ENCODE assay signal across 8 cellular contexts in the genomic region with DNA sequence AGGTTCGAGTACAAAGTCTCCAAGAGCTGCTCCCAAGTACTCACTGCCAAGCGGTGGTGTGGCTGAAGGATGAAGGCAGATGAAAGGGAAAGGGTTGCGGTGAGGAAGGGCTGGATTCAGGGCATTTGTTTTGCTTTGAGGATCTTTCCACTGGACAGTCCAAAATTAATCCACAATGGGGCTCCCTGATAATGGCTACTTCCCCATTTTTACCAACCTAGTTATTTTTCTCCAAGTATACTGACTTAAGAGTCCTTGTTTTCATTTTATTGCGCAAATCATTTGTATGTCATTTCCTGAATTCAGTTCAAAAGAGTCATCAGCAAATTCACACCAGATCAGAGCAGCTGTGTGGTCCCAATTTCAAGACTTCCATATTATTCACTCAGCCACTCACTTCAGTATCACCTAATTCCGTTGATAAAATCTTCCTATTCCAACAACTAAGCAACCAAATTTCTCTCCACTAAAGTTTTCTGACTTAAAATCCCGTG. TPM values are rescaled to one million over a fixed set of nuclear protein-coding genes. Genes with fewer than 3 reads are reported as not detected.
DNase-seq lines count a peak whose midpoint lies in the region; ATAC-seq, FAIRE-seq and TF ChIP-seq lines count a peak whose summit lies in the region.

No MANE protein-coding gene starts in this region.

- H3K9me3 Mint-ChIP-seq in IgD-negative memory B cell = no peaks in the 10 kb centered on the region
- no peaks in the 10 kb centered on the region for H3K9me3 Mint-ChIP-seq in stimulated activated effector memory CD8-positive, alpha-beta T cell treated with anti-CD3 and anti-CD28 coated beads, Interleukin-12 subunit alpha, Interleukin-12 subunit beta, amount 100 ng/mL, for 72 hours

- peaks cover 23 to 29% (median 26%) of the 10 kb centered on the region in 3 donors for H3K4me1 Mint-ChIP-seq in IgD-negative memory B cell
- H3K4me1 Mint-ChIP-seq in stimulated activated effector memory CD8-positive, alpha-beta T cell treated with anti-CD3 and anti-CD28 coated beads, Interleukin-12 subunit alpha, Interleukin-12 subunit beta, amount 100 ng/mL, for 72 hours = no peaks in the 10 kb centered on the region

- TF ChIP-seq RAD21 in GM12878 (IDR thresholded peaks at IDR 0.05; ENCODE audit: insufficient read depth, low read depth, low read length) = no peak

- no peak for TF ChIP-seq POLR2A in GM12878 (IDR thresholded peaks at IDR 0.05; ENCODE audit: low read depth, low read length)

- in situ Hi-C loops in GM12878 (cut with MboI) = no loop called here

- no peak for ATAC-seq in GM12878
- ATAC-seq in thoracic aorta (ENCODE audit: insufficient number of reproducible peaks, low FRiP score, low read depth) = no peak
- ATAC-seq in stimulated activated effector memory CD8-positive, alpha-beta T cell treated with anti-CD3 and anti-CD28 coated beads, Interleukin-12 subunit alpha, Interleukin-12 subunit beta, amount 100 ng/mL, for 72 hours = no peak

- BruUV-seq in GM12878 (replicated peaks; lab: Mats Ljungman, UMichigan) = no TSS peak

- peaks cover 20% of the 10 kb centered on the region for H3K79me2 ChIP-seq in GM12878 (ENCODE audit: control insufficient read depth, insufficient read depth, low read length)

- no peak for FAIRE-seq in GM12878 (lab: Jason Lieb, UNC)
- no peak for FAIRE-seq in kidney (lab: Jason Lieb, UNC)

- H3K4me1 ChIP-seq in GM12878 (ENCODE audit: control insufficient read depth, insufficient read depth, low read length) (peaks cover 5% of the 10 kb centered on the region), kidney (ENCODE audit: control insufficient read depth in 1 of 2, insufficient read depth in 1 of 2, low read depth in 1 of 2, low read length in 2 of 2) (peaks cover 2 to 4% of the 10 kb centered on the region in 2 donors), thoracic aorta (ENCODE audit: control insufficient read depth in 1 of 2, low read depth in 2 of 2) (peaks cover 33 to 46% of the 10 kb centered on the region in 2 donors)

- no peak for TF ChIP-seq EP300 in GM12878 (IDR thresholded peaks at IDR 0.05; ENCODE audit: borderline replicate concordance in 1 of 2, control insufficient read depth in 1 of 2, low read depth in 2 of 2, low read length in 2 of 2)

- H3K27ac Mint-ChIP-seq in IgD-negative memory B cell = peak overlapping the region; percentile 50 to 80 (median 59)
- no peak overlapping the region for H3K27ac Mint-ChIP-seq in stimulated activated effector memory CD8-positive, alpha-beta T cell treated with anti-CD3 and anti-CD28 coated beads, Interleukin-12 subunit alpha, Interleukin-12 subunit beta, amount 100 ng/mL, for 72 hours

- H3K4me2 ChIP-seq in GM12878 (ENCODE audit: control insufficient read depth, insufficient read depth) = peak overlapping the region; percentile 70

- CTCF ChIA-PET in AG04450 (lab: Charles Lee) (no interaction called here), GM12878 (lab: Yijun Ruan, JAX) (no interaction called here)

- no peak overlapping the region for H3K27ac ChIP-seq in AG04450 (ENCODE audit: low read depth, low read length)
- no peak overlapping the region for H3K27ac ChIP-seq in GM12878 (ENCODE audit: control insufficient read depth, insufficient read depth)
- H3K27ac ChIP-seq in kidney (ENCODE audit: low read depth in 2 of 2, low read length in 2 of 2) = peak overlapping the region; percentile 1 to 33
- peak overlapping the region; percentile 86 to 87 for H3K27ac ChIP-seq in thoracic aorta

- SMC1A ChIA-PET in GM12878 (lab: Charles Lee; ENCODE audit: uncharacterized antibody, unreplicated experiment) = interaction anchor here (2.3 kb wide), 1 partner anchor 25 kb away, joined by 8 read pairs; no protein-coding TSS in a partner anchor

- intact Hi-C loops in GM12878 (cut with micrococcal nuclease; ENCODE audit: unreplicated experiment) (loop anchor here (10.0 kb wide), 1 partner anchor 740 kb away; the partner anchor contains the start of gene CWC22), kidney (cut with DNase I) (no loop called here)

- peak overlapping the region; percentile 92 for H2AFZ ChIP-seq in GM12878 (ENCODE audit: control insufficient read depth, low read depth, low read length)

- H3K9ac ChIP-seq in GM12878 (ENCODE audit: control insufficient read depth, insufficient read depth, low read length) (peak overlapping the region; percentile 82; the same call in 1 of the 2 replicates), kidney (ENCODE audit: low read length in 2 of 2) (peak overlapping the region; percentile 10 to 15)

- no peaks in the 10 kb centered on the region for H3K27me3 Mint-ChIP-seq in IgD-negative memory B cell

- no peaks in the 10 kb centered on the region for H3K27me3 ChIP-seq in AG04450 (ENCODE audit: control insufficient read depth, insufficient read depth, low read length)
- H3K27me3 ChIP-seq in GM12878 (replicated peaks in 1 of 2; ENCODE audit: control insufficient read depth in 2 of 2, insufficient read depth in 2 of 2, low read length in 1 of 2) = no peaks in the 10 kb centered on the region
- H3K27me3 ChIP-seq in thoracic aorta (replicated peaks; ENCODE audit: insufficient read depth) = no peaks in the 10 kb centered on the region

- TF ChIP-seq CTCF in AG04450 (IDR thresholded peaks at IDR 0.05; ENCODE audit: low read depth, low read length) (no peak), GM12878 (IDR thresholded peaks at IDR 0.05 in 2 of 3, conservative IDR thresholded peaks at IDR 0.05 in 1 of 3; ENCODE audit: control insufficient read depth in 2 of 3, extremely low read depth in 1 of 3, insufficient read depth in 1 of 3, low read depth in 3 of 3, low read length in 3 of 3) (no peak), kidney (IDR thresholded peaks at IDR 0.05; ENCODE audit: borderline replicate concordance, extremely low read depth, insufficient read depth) (no peak), thoracic aorta (IDR thresholded peaks at IDR 0.05) (no peak)

- peaks cover 1% of the 10 kb centered on the region for H3K36me3 Mint-ChIP-seq in IgD-negative memory B cell
- H3K36me3 Mint-ChIP-seq in stimulated activated effector memory CD8-positive, alpha-beta T cell treated with anti-CD3 and anti-CD28 coated beads, Interleukin-12 subunit alpha, Interleukin-12 subunit beta, amount 100 ng/mL, for 72 hours = no peaks in the 10 kb centered on the region

- DNase-seq in AG04450 (ENCODE audit: low read depth, low spot score) = no peak
- no peak for DNase-seq in GM12878 (ENCODE audit: low read depth, low spot score)
- no peak for DNase-seq in kidney
- no peak for DNase-seq in thoracic aorta (ENCODE audit: low spot score)
- no peak for DNase-seq in stimulated activated CD4-positive, alpha-beta T cell treated with anti-CD3 and anti-CD28 coated beads, Interleukin-12 subunit alpha, Interleukin-12 subunit beta, amount 100 ng/mL, for 4 hours
- DNase-seq in stimulated activated effector memory CD8-positive, alpha-beta T cell treated with anti-CD3 and anti-CD28 coated beads, Interleukin-12 subunit alpha, Interleukin-12 subunit beta, amount 100 ng/mL, for 72 hours (ENCODE audit: low spot score in 2 of 2) = no peak
- DNase-seq in amygdala (lab: John Stamatoyannopoulos, UW) = no peak

- WGBS in GM12878 (ENCODE audit: insufficient coverage, insufficient replicate concordance, low lambda C conversion rate, missing lambda C conversion rate) = 54% methylated on average over 6 of the region's 6 CpGs

- no peaks in the 10 kb centered on the region for H3K36me3 ChIP-seq in GM12878 (ENCODE audit: control insufficient read depth in 2 of 2, insufficient read depth in 2 of 2, low read length in 1 of 2)
- no peaks in the 10 kb centered on the region for H3K36me3 ChIP-seq in kidney (ENCODE audit: control insufficient read depth in 1 of 2, insufficient read depth in 2 of 2, low read length in 2 of 2)
- H3K36me3 ChIP-seq in thoracic aorta = no peaks in the 10 kb centered on the region

- POLR2A ChIA-PET in AG04450 (lab: Yijun Ruan, JAX) (no interaction called here), GM12878 (lab: Charles Lee) (no interaction called here)

- H3K4me3 ChIP-seq in AG04450 (ENCODE audit: low read depth, low read length) (peak overlapping the region; percentile 77), GM12878 (peak overlapping the region; percentile 97; the same call in 1 of the 2 replicates), kidney (ENCODE audit: low read length in 2 of 2) (peak overlapping the region; percentile 55 to 71), thoracic aorta (peak overlapping the region; percentile 96)

- no peaks in the 10 kb centered on the region for H3K9me3 ChIP-seq in AG04450 (ENCODE audit: control insufficient read depth, insufficient read depth, low read length)
- H3K9me3 ChIP-seq in GM12878 (replicated peaks; ENCODE audit: control insufficient read depth, insufficient read depth, low read length) = peaks cover 3% of the 10 kb centered on the region; the same call in 1 of the 3 replicates
- no peaks in the 10 kb centered on the region for H3K9me3 ChIP-seq in kidney (ENCODE audit: control insufficient read depth in 1 of 2, low read length in 2 of 2)
- H3K9me3 ChIP-seq in thoracic aorta = no peaks in the 10 kb centered on the region

- peak overlapping the region; percentile 73 to 94 (median 84) for H3K4me3 Mint-ChIP-seq in IgD-negative memory B cell
- no peak overlapping the region for H3K4me3 Mint-ChIP-seq in stimulated activated effector memory CD8-positive, alpha-beta T cell treated with anti-CD3 and anti-CD28 coated beads, Interleukin-12 subunit alpha, Interleukin-12 subunit beta, amount 100 ng/mL, for 72 hours

- RAD21 ChIA-PET in GM12878 (lab: Charles Lee; ENCODE audit: unreplicated experiment) = no interaction called here

- H4K20me1 ChIP-seq in GM12878 (ENCODE audit: control insufficient read depth, insufficient read depth) = no peaks in the 10 kb centered on the region

RNA-seq across cellular contexts. Expression of gene SESTD1, which starts 0.5 kb away (rescaled TPM):
- 21.6 and 24.3 TPM in 2 replicates for polyA plus RNA-seq in AG04450 (2011; rRNA removed)
- polyA minus RNA-seq in AG04450 (2011; rRNA and poly(A)+ RNA removed) = 18.6 and 27.0 TPM in 2 replicates
- polyA plus RNA-seq in IgD-negative memory B cell = 23.6 TPM
- 33.2 and 34.8 TPM in 2 replicates for total RNA-seq in GM12878 (2013; cell fraction: nucleolus; rRNA removed)
- total RNA-seq in GM12878 (2014; rRNA removed) = 5.2 and 9.4 TPM in 2 replicates
- 8.7 and 9.5 TPM in 2 replicates for total RNA-seq in GM12878 (2014; rRNA removed; fragmentation: Illumina TruSeq; extraction: Trizol)
- total RNA-seq in GM12878 (2021) = 22.6 and 22.7 TPM in 2 replicates
- 3.6 TPM for polyA plus RNA-seq in GM12878 (2011; ENCODE audit: low read depth)
- 12.7 and 16.5 TPM in 2 replicates for polyA plus RNA-seq in GM12878 (2011; rRNA removed)
- 4.9 and 5.2 TPM in 2 replicates for polyA plus RNA-seq in GM12878 (2011; cell fraction: cytosol; rRNA removed)
- polyA plus RNA-seq in GM12878 (2011; cell fraction: nucleus; rRNA removed) = 11.1 and 12.5 TPM in 2 replicates
- polyA plus RNA-seq in GM12878 (2012) = 2.4 and 4.3 TPM in 2 replicates
- polyA plus RNA-seq in GM12878 (2014; fragmentation: Illumina TruSeq; extraction: Trizol) = 9.9 and 12.9 TPM in 2 replicates
- 1 to 10 TPM; 5.4 to 6.2 TPM for polyA plus RNA-seq in GM12878 (2014; fragmentation: Nextera tagmentation; extraction: Ambion mirVana)
- 6.2 and 9.4 TPM in 2 replicates for polyA plus RNA-seq in GM12878 (2014; rRNA removed)
- polyA plus RNA-seq in GM12878 (2016; fragmentation: Nextera tagmentation; extraction: Ambion mirVana) = 10 to 100 TPM in 1 of 2 experiments, 1 to 10 TPM in 1; 4.4 to 14.6 TPM
- polyA minus RNA-seq in GM12878 (2011; rRNA and poly(A)+ RNA removed) = 5.2 and 31.7 TPM in 2 replicates
- 4.1 and 5.4 TPM in 2 replicates for polyA minus RNA-seq in GM12878 (2011; cell fraction: cytosol; rRNA and poly(A)+ RNA removed)
- 10.8 and 15.4 TPM in 2 replicates for polyA minus RNA-seq in GM12878 (2011; cell fraction: nucleus; rRNA and poly(A)+ RNA removed)
- total RNA-seq in kidney = 93.5 TPM
- polyA plus RNA-seq in kidney (ENCODE audit: insufficient read depth, low read depth, low replicate concordance) = 9.8 TPM
- total RNA-seq in thoracic aorta = 10 to 100 TPM; 35.3 to 62.2 TPM

Comparison
In these comparisons a context has a peak if more than half of its experiments do, and no peak if none do; other contexts are left out.
1. H3K27ac ChIP-seq: peak in kidney (2 of 2) and thoracic aorta (2 of 2); none in AG04450 (single experiment) and GM12878 (single experiment).
2. Peak in every context shown above with its lines, with median percentiles within 50 percentile points of each other: H3K4me3 ChIP-seq.